In genomic region chr6:120055071-120055470, GRCh38 we compare ENCODE assay signal across 29 cellular contexts.
DNase-seq lines count a peak whose midpoint lies in the region; TF ChIP-seq lines count a peak whose summit lies in the region.
"Had no signal": no experiment of that assay in that cellular context is flagged by ENCODE, and none has a peak within 500 bp of the region (broad histone marks: within the 10 kb centered on the region; RNA-seq: fewer than 3 reads in every experiment).

No MANE protein-coding gene starts in this region.

- peak overlapping the region; percentile 43 for H3K4me3 Mint-ChIP-seq in glutamatergic neuron (ENCODE audit: unreplicated experiment)
- H3K4me3 Mint-ChIP-seq: CD8-positive, alpha-beta T cell; IgD-negative memory B cell; T-cell had no signal

- H3K27ac ChIP-seq in testis, result no peak overlapping the region
- H3K27ac ChIP-seq: A549, C4-2B, GM23248, HL-60, KMS-11, PC-9, SJSA1 had no signal

- H3K4me1 ChIP-seq in BE2C (peaks cover 9% of the 10 kb centered on the region), testis (no peaks in the 10 kb centered on the region)
- H3K4me1 ChIP-seq: A549, Caco-2, SJSA1 had no signal

- TF ChIP-seq CTCF in BE2C (IDR thresholded peaks at IDR 0.05; ENCODE audit: low read depth, low read length) (no peak), glutamatergic neuron (IDR thresholded peaks at IDR 0.05; ENCODE audit: partially characterized antibody, unreplicated experiment) (no peak), testis (IDR thresholded peaks at IDR 0.05) (no peak)

- H3K36me3 Mint-ChIP-seq in glutamatergic neuron (ENCODE audit: unreplicated experiment), result no peaks in the 10 kb centered on the region
- H3K36me3 Mint-ChIP-seq: CD8-positive, alpha-beta T cell; IgD-negative memory B cell; T-cell had no signal

- intact Hi-C loops in testis (cut with DNase I; ENCODE audit: low total_unique reads), result no loop called here

- no peak for TF ChIP-seq POLR2A in testis (IDR thresholded peaks at IDR 0.05)

- H3K27me3 ChIP-seq in BE2C, result no peaks in the 10 kb centered on the region
- no peaks in the 10 kb centered on the region for H3K27me3 ChIP-seq in testis
- H3K27me3 ChIP-seq: SJSA1 had no signal

- DNase-seq in BE2C, result peak; percentile 56
- peak; percentile 90 for DNase-seq in NCI-H2171 (lab: John Stamatoyannopoulos, UW)
- peak; percentile 29 for DNase-seq in NCI-H69 (lab: John Stamatoyannopoulos, UW)
- peak; percentile 16 for DNase-seq in glutamatergic neuron
- no peak for DNase-seq in NOMO-1 treated with DMSO at 0.1 percent for 48 hours (lab: John Stamatoyannopoulos, UW; ENCODE audit: unreplicated experiment)
- no peak for DNase-seq in NCI-H146 treated with DMSO at 0.1 percent for 48 hours (lab: John Stamatoyannopoulos, UW; ENCODE audit: unreplicated experiment)
- no peak for DNase-seq in testis
- DNase-seq: AML-193; Caco-2; CD8-positive, alpha-beta T cell; DMS 273 treated with DMSO at 0.1 percent for 48 hours; DMS79; EL; GM23248; H7; MM.1S; NCI-H1694 treated with DMSO at 0.1 percent for 48 hours; NCI-H2081; NCI-H748 treated with DMSO at 0.1 percent for 48 hours; NK-92 treated with Interleukin-12 subunit alpha and Interleukin-12 subunit beta, amount 100 ng/mL, for 24 hours; PC-9; Right ventricle myocardium superior; T-cell had no signal

- H3K9me3 Mint-ChIP-seq in glutamatergic neuron (ENCODE audit: unreplicated experiment), result peaks cover 2% of the 10 kb centered on the region

- H3K36me3 ChIP-seq in BE2C (no peaks in the 10 kb centered on the region), testis (ENCODE audit: low read depth, missing control alignments) (no peaks in the 10 kb centered on the region)
- H3K36me3 ChIP-seq: SJSA1 had no signal

- H3K27ac Mint-ChIP-seq in glutamatergic neuron (ENCODE audit: unreplicated experiment), result peak overlapping the region; percentile 9
- H3K27ac Mint-ChIP-seq: CD8-positive, alpha-beta T cell; IgD-negative memory B cell; T-cell had no signal

- H3K4me1 Mint-ChIP-seq in glutamatergic neuron (ENCODE audit: low read depth, unreplicated experiment), result peaks cover 6% of the 10 kb centered on the region
- H3K4me1 Mint-ChIP-seq: IgD-negative memory B cell, T-cell had no signal

- no peak overlapping the region for H3K4me3 ChIP-seq in BE2C (ENCODE audit: low read depth, low read length)
- H3K4me3 ChIP-seq in testis, result no peak overlapping the region
- H3K4me3 ChIP-seq: A549, GM23248, PC-9, SJSA1 had no signal

- WGBS in testis, 2 donors, result 69 to 85% methylated on average over 3 to 4 of the region's 4 CpGs

- H3K9me3 ChIP-seq in BE2C (no peaks in the 10 kb centered on the region), testis (no peaks in the 10 kb centered on the region)
- H3K9me3 ChIP-seq: A549, Caco-2 had no signal

- no peaks in the 10 kb centered on the region for H3K27me3 Mint-ChIP-seq in glutamatergic neuron (ENCODE audit: unreplicated experiment)
- H3K27me3 Mint-ChIP-seq: IgD-negative memory B cell, T-cell had no signal

Comparison
In these comparisons a context has a peak if more than half of its experiments do, and no peak if none do; other contexts are left out.
1. DNase-seq: peak in BE2C (single experiment), NCI-H2171 (single experiment), NCI-H69 (single experiment) and glutamatergic neuron (single experiment); none in NOMO-1 treated with DMSO at 0.1 percent for 48 hours (single experiment), NCI-H146 treated with DMSO at 0.1 percent for 48 hours (single experiment) and testis (single experiment).